Comparison of ENCODE assay signal across 7 cellular contexts in genomic region chr1:199875337-199875736, GRCh38.
"Had no signal": no experiment of that assay in that cellular context is flagged by ENCODE, and none has a peak within 500 bp of the region (broad histone marks: within the 10 kb centered on the region; RNA-seq: fewer than 3 reads in every experiment).

No MANE protein-coding gene starts in this region.

- H3K4me3 ChIP-seq: GM23248 had no signal

- H3K9ac ChIP-seq: GM23248 had no signal

- H3K4me1 Mint-ChIP-seq: H9 had no signal

- H3K27ac Mint-ChIP-seq: H9 had no signal

- H3K9me3 Mint-ChIP-seq: H9 had no signal

- H2AFZ ChIP-seq: GM23248 had no signal

- DNase-seq: GM23248, H9, HCEC 1CT, IMR-90 had no signal

- H3K27ac ChIP-seq: GM23248 had no signal

- FAIRE-seq: H1, H54, HTR-8/SVneo had no signal

- H3K4me3 Mint-ChIP-seq: H9 had no signal
